In the genomic region with DNA sequence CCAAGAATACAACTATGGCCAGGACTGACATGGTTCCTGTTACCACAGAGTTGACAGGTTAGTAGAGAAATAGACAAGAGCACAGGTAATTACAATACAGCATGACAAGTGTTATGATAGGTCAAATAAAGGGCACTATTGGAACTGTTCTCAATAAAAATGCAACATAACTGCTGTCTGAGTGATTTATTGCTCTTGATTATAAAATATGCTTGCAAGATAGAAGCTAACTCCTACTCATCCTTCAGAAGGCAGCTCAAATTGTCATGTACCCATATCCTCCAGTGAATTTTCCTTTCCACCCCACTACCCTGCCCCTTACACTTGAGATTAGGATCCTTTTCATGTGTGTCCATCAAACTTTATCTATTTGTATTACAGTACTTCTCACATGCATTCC, we compare ENCODE assay signal across 17 cellular contexts.
"Had no signal": no experiment of that assay in that cellular context is flagged by ENCODE, and none has a peak within 500 bp of the region (broad histone marks: within the 10 kb centered on the region; RNA-seq: fewer than 3 reads in every experiment).

No MANE protein-coding gene starts in this region.

- ATAC-seq: Panc1, PC-3, SK-N-SH treated with all-trans-retinoic acid at 6 μM for 48 hours had no signal

- H3K4me3 ChIP-seq: SJCRH30 had no signal

- DNase-seq: KG1, MM.1S, NCI-H1092 treated with DMSO at 0.1 percent for 48 hours, NCI-H1436, NCI-H187, NCI-H2029 treated with DMSO at 0.1 percent for 48 hours, NCI-H2171 treated with DMSO at 0.1 percent for 48 hours, NCI-H524 treated with DMSO at 0.1 percent for 48 hours, NCI-H69, NCI-H774, PC-3, SHP77 treated with DMSO at 0.1 percent for 48 hours, SJCRH30, T-helper 1 cell had no signal

- H3K27me3 ChIP-seq: SJCRH30 had no signal

- H3K27ac ChIP-seq: RWPE1, SJCRH30 had no signal

- H3K36me3 ChIP-seq: SJCRH30 had no signal

- H3K4me1 ChIP-seq: SJCRH30 had no signal
